Comparison of ENCODE assay signal across 1 cellular context in genomic region chr14:70029296-70030132, GRCh38.
TF ChIP-seq lines count a peak whose summit lies in the region.

No MANE protein-coding gene starts in this region.

TF ChIP-seq in H1, 55 proteins besides CTCF, POLR2A, EP300 and RAD21 (continued from another document):
- TF ChIP-seq, protein P1, sequence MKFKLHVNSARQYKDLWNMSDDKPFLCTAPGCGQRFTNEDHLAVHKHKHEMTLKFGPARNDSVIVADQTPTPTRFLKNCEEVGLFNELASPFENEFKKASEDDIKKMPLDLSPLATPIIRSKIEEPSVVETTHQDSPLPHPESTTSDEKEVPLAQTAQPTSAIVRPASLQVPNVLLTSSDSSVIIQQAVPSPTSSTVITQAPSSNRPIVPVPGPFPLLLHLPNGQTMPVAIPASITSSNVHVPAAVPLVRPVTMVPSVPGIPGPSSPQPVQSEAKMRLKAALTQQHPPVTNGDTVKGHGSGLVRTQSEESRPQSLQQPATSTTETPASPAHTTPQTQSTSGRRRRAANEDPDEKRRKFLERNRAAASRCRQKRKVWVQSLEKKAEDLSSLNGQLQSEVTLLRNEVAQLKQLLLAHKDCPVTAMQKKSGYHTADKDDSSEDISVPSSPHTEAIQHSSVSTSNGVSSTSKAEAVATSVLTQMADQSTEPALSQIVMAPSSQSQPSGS (IDR thresholded peaks at IDR 0.05; ENCODE audit: low read length): no peak
- no peak for TF ChIP-seq TCF12 (IDR thresholded peaks at IDR 0.05; ENCODE audit: low read depth, low read length)
- no peak for TF ChIP-seq TEAD4 (IDR thresholded peaks at IDR 0.05; ENCODE audit: low read depth, low read length)
- no peak for TF ChIP-seq CREB1 (IDR thresholded peaks at IDR 0.05)
- no peak for TF ChIP-seq SRF (IDR thresholded peaks at IDR 0.05; ENCODE audit: low read depth, low read length)
- TF ChIP-seq MAX (IDR thresholded peaks at IDR 0.05): no peak
- TF ChIP-seq POLR2AphosphoS5 (IDR thresholded peaks at IDR 0.05; ENCODE audit: low read depth, low read length): no peak
- no peak for TF ChIP-seq YY1 (IDR thresholded peaks at IDR 0.05; ENCODE audit: low read depth, low read length)
